Comparison of ENCODE assay signal across 15 cellular contexts in the genomic region with DNA sequence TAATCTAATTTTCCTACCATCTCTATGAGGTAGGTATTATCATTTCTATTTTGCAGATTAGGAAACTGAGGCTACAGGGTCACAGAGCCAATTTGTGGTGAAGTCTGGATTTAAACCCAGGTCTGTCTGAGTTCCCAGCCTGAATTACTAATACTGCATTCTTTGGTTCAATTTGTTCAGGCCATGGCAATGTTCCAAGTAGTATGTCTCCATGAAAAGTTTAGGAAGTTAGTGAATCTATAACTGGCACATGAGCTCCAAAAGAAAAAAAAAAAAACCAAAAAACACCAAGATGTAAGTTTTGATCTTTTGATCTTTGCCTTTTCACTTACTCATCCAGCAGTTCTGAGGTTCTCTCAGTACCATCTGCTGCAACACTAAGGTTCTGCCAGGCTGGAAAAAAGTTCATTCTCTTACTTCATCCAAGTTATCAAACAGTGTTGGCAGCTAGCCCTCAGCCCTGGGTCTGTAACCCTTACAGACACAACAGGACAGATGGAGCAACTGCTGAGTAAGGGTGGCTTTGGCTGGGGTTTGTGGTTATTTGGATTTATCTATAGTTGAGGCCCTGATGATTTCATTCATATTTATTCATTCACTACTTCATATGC. TPM values are rescaled to one million over a fixed set of nuclear protein-coding genes. Genes with fewer than 3 reads are reported as not detected.
A peak's percentile ranks its signal among the peaks of the same experiment; 100 is the strongest.
DNase-seq lines count a peak whose midpoint lies in the region; ATAC-seq and TF ChIP-seq lines count a peak whose summit lies in the region.
"Had no signal": no experiment of that assay in that cellular context is flagged by ENCODE, and none has a peak within 500 bp of the region (broad histone marks: within the 10 kb centered on the region; RNA-seq: fewer than 3 reads in every experiment).

No MANE protein-coding gene starts in this region.

- no peaks in the 10 kb centered on the region for H3K27me3 ChIP-seq in adrenal gland
- no peaks in the 10 kb centered on the region for H3K27me3 ChIP-seq in foreskin keratinocyte
- H3K27me3 ChIP-seq: pancreas had no signal

- ATAC-seq in left lobe of liver (peak; percentile 62), foreskin keratinocyte (no peak)

- intact Hi-C loops in adrenal gland (cut with DNase I): no loop called here

- DNase-seq in AG08395 (ENCODE audit: low spot score): peak; percentile 76
- DNase-seq in HCEC 1CT: peak; percentile 84
- peak; percentile 72 to 97 (median 92) for DNase-seq in adrenal gland
- DNase-seq in left lobe of liver (ENCODE audit: low spot score): peak; percentile 91
- no peak for DNase-seq in activated CD4-positive, alpha-beta T cell treated with anti-CD3 and anti-CD28 coated beads for 48 hours
- DNase-seq in NCI-H128 (lab: John Stamatoyannopoulos, UW; ENCODE audit: unreplicated experiment): no peak
- no peak for DNase-seq in foreskin keratinocyte
- no peak for DNase-seq in NAMALWA (ENCODE audit: low spot score)
- DNase-seq: activated T-cell treated with anti-CD3 and anti-CD28 coated beads, Interleukin-2, amount 50 U/mL, for 48 hours; CD4-positive, alpha-beta memory T cell; immature natural killer cell; NCI-H774; T1000 had no signal

- H3K27ac ChIP-seq in adrenal gland (peak overlapping the region in 3 of 5 donors; percentile 11 to 49 (median 41)), foreskin keratinocyte (no peak overlapping the region)
- H3K27ac ChIP-seq: coronary artery had no signal

- H3K4me3 ChIP-seq in adrenal gland: no peak overlapping the region
- H3K4me3 ChIP-seq: coronary artery, pancreas had no signal

- H3K4me1 ChIP-seq in adrenal gland (replicated peaks in 1 of 2) (peaks cover 12 to 19% of the 10 kb centered on the region in 2 donors), foreskin keratinocyte (no peaks in the 10 kb centered on the region)

- no peaks in the 10 kb centered on the region for H3K36me3 ChIP-seq in adrenal gland (replicated peaks in 1 of 2)
- H3K36me3 ChIP-seq: pancreas had no signal

- peaks cover 0 to 3% (median 0%) of the 10 kb centered on the region in 3 donors for H3K9me3 ChIP-seq in adrenal gland (replicated peaks in 1 of 3)
- H3K9me3 ChIP-seq: pancreas had no signal

- TF ChIP-seq CTCF in adrenal gland (IDR thresholded peaks at IDR 0.05): no peak
- TF ChIP-seq CTCF in foreskin keratinocyte (conservative IDR thresholded peaks at IDR 0.05): no peak

- TF ChIP-seq POLR2A in adrenal gland (IDR thresholded peaks at IDR 0.05): no peak

RNA-seq across cellular contexts. Expression of gene TMEM268, which starts 4.4 kb away (rescaled TPM):
- total RNA-seq in adrenal gland (10 to 100 TPM; 12.8 to 20.5 (median 17.9) TPM), left lobe of liver (4.8 TPM), foreskin keratinocyte (7.2 and 8.7 TPM in 2 replicates)
- polyA plus RNA-seq in adrenal gland (10 to 100 TPM in 1 of 3 donors, 1 to 10 TPM in 2; 5.7 to 19.2 (median 6.8) TPM), foreskin keratinocyte (2.9 and 3.0 TPM in 2 replicates)

RNA-seq across cellular contexts. Expression of gene ATP6V1G1, which starts 19.1 kb away (rescaled TPM):
- total RNA-seq in adrenal gland (100 to 1,000 TPM; 109 to 314 (median 170) TPM), left lobe of liver (34.1 TPM), foreskin keratinocyte (108 and 128 TPM in 2 replicates)
- polyA plus RNA-seq in adrenal gland (100 to 1,000 TPM; 174 to 303 (median 193) TPM), foreskin keratinocyte (102 and 110 TPM in 2 replicates)

RNA-seq across cellular contexts. Expression of gene TEX53, which starts 50.9 kb away (rescaled TPM):
- total RNA-seq in adrenal gland (not detected), left lobe of liver (not detected), foreskin keratinocyte (not detected in 2 replicates)
- polyA plus RNA-seq in adrenal gland (not detected), foreskin keratinocyte (not detected in 2 replicates)
- total RNA-seq: CD4-positive, alpha-beta memory T cell; pancreas had no signal
- polyA plus RNA-seq: CD4-positive, alpha-beta memory T cell; immature natural killer cell; pancreas had no signal

Comparison
In these comparisons a context has a peak if more than half of its experiments do, and no peak if none do; other contexts are left out.
1. DNase-seq: peak in AG08395 (single experiment), HCEC 1CT (single experiment), adrenal gland (7 of 7) and left lobe of liver (single experiment); none in activated CD4-positive, alpha-beta T cell treated with anti-CD3 and anti-CD28 coated beads for 48 hours (single experiment), NCI-H128 (single experiment), foreskin keratinocyte (0 of 2) and NAMALWA (single experiment).